Comparison of ENCODE assay signal across 22 cellular contexts in genomic region chr14:74586681-74587362, GRCh38. TPM values are rescaled to one million over a fixed set of nuclear protein-coding genes. Genes with fewer than 3 reads are reported as not detected.
A peak's percentile ranks its signal among the peaks of the same experiment; 100 is the strongest.
DNase-seq lines count a peak whose midpoint lies in the region; TF ChIP-seq lines count a peak whose summit lies in the region.
"Had no signal": no experiment of that assay in that cellular context is flagged by ENCODE, and none has a peak within 500 bp of the region (broad histone marks: within the 10 kb centered on the region; RNA-seq: fewer than 3 reads in every experiment).

No MANE protein-coding gene starts in this region.

- H3K4me3 ChIP-seq in mammary epithelial cell (replicated peaks in 1 of 3; ENCODE audit: insufficient read depth in 1 of 3, low read depth in 2 of 3, low read length in 3 of 3) (no peak overlapping the region), WERI-Rb-1 (ENCODE audit: low read depth, low read length) (no peak overlapping the region)
- H3K4me3 ChIP-seq: A549, GM23248, MG63, SK-N-MC had no signal

- H3K79me2 ChIP-seq in mammary epithelial cell (ENCODE audit: insufficient read depth, low read length) = peaks cover 81% of the 10 kb centered on the region

- dilution Hi-C loops in mammary epithelial cell (cut with HindIII; ENCODE audit: low sequenced_read_pairs) = no loop called here

- H4K20me1 ChIP-seq in mammary epithelial cell (ENCODE audit: insufficient read depth, low read length) = no peaks in the 10 kb centered on the region

- POLR2A ChIA-PET in MCF 10A (lab: Yijun Ruan, JAX) = interaction anchor here (0.8 to 1.5 kb wide), 2 partner anchors 14 to 20 kb away, joined by 3 to 6 read pairs; no protein-coding TSS in a partner anchor

- no TSS peak for BruUV-seq in MCF 10A (replicated peaks; lab: Mats Ljungman, UMichigan)
- BruUV-seq in mammary epithelial cell (replicated peaks; lab: Mats Ljungman, UMichigan) = no TSS peak

- DNase-seq in MCF 10A (ENCODE audit: unreplicated experiment) (no peak), mammary epithelial cell (no peak), WERI-Rb-1 (peak; percentile 61), left kidney (ENCODE audit: low read depth, low spot score) (peak; percentile 29), NCI-H1092 (lab: John Stamatoyannopoulos, UW) (no peak), NCI-H1048 (lab: John Stamatoyannopoulos, UW) (no peak)
- no peak for DNase-seq in activated CD4-positive, alpha-beta T cell treated with anti-CD3 and anti-CD28 coated beads for 48 hours
- no peak for DNase-seq in activated naive CD4-positive, alpha-beta T cell treated with anti-CD3 and anti-CD28 coated beads, Interleukin-2, amount 50 U/mL, for 16 hours
- DNase-seq: Caco-2; DMS79; GM23248; KG1; MG63; NCI-H2029 treated with DMSO at 0.1 percent for 48 hours; NCI-H2227 treated with DMSO at 0.1 percent for 48 hours; NCI-H526 treated with DMSO at 0.1 percent for 48 hours; NK-92 treated with Interleukin-12 subunit alpha and Interleukin-12 subunit beta, amount 100 ng/mL, for 24 hours; OCI-M1 had no signal

- no peak overlapping the region for H2AFZ ChIP-seq in mammary epithelial cell (ENCODE audit: low read depth, low read length)
- H2AFZ ChIP-seq: GM23248 had no signal

- H3K27ac ChIP-seq in mammary epithelial cell (ENCODE audit: insufficient read depth, low read depth, low read length) = no peak overlapping the region
- peak overlapping the region; percentile 66 for H3K27ac ChIP-seq in WERI-Rb-1
- H3K27ac ChIP-seq: GM23248, HL-60, SK-N-MC had no signal

- no peak for TF ChIP-seq CTCF in MCF 10A (IDR thresholded peaks at IDR 0.05; ENCODE audit: unreplicated experiment)
- TF ChIP-seq CTCF in mammary epithelial cell (conservative IDR thresholded peaks at IDR 0.05 in 1 of 2, IDR thresholded peaks at IDR 0.05 in 1 of 2; ENCODE audit: extremely low read depth in 1 of 2, insufficient read depth in 1 of 2, low read depth in 1 of 2, low read length in 2 of 2) = no peak
- no peak for TF ChIP-seq CTCF in WERI-Rb-1 (IDR thresholded peaks at IDR 0.05; ENCODE audit: low read depth, low read length)

- H3K27me3 ChIP-seq in mammary epithelial cell (ENCODE audit: insufficient read depth, low read length) (no peaks in the 10 kb centered on the region), WERI-Rb-1 (ENCODE audit: insufficient read depth, low read depth, severe bottlenecking) (no peaks in the 10 kb centered on the region)
- H3K27me3 ChIP-seq: MG63 had no signal

- no peaks in the 10 kb centered on the region for H3K9me3 Mint-ChIP-seq in MCF 10A (ENCODE audit: unreplicated experiment)
- H3K9me3 Mint-ChIP-seq: CD14-positive monocyte had no signal

- peaks cover 31% of the 10 kb centered on the region for H3K4me1 Mint-ChIP-seq in MCF 10A (ENCODE audit: insufficient read depth, unreplicated experiment)

- H3K36me3 ChIP-seq in mammary epithelial cell (ENCODE audit: insufficient read depth, low read length) (peaks cover 3% of the 10 kb centered on the region), WERI-Rb-1 (no peaks in the 10 kb centered on the region)
- H3K36me3 ChIP-seq: MG63 had no signal

- H3K27ac Mint-ChIP-seq in MCF 10A (ENCODE audit: low read depth, unreplicated experiment) = peak overlapping the region; percentile 65

- H3K27me3 Mint-ChIP-seq in MCF 10A (ENCODE audit: insufficient read depth, unreplicated experiment) = no peaks in the 10 kb centered on the region

- in situ Hi-C loops in mammary epithelial cell (cut with MboI; ENCODE audit: low sequenced_read_pairs in 2 of 2) = no loop called here

- no peak overlapping the region for H3K9ac ChIP-seq in mammary epithelial cell (ENCODE audit: insufficient read depth, low read length)
- H3K9ac ChIP-seq: GM23248 had no signal

- no peaks in the 10 kb centered on the region for H3K36me3 Mint-ChIP-seq in MCF 10A (ENCODE audit: insufficient read depth, unreplicated experiment)
- H3K36me3 Mint-ChIP-seq: CD14-positive monocyte had no signal

- H3K4me2 ChIP-seq in mammary epithelial cell (ENCODE audit: insufficient read depth, low read depth, low read length) = no peak overlapping the region
- H3K4me2 ChIP-seq: A549 had no signal

- CTCF ChIA-PET in MCF 10A (lab: Yijun Ruan, JAX) (interaction anchor here (0.8 to 1.3 kb wide), 2 partner anchors 13 to 73 kb away, joined by 3 to 5 read pairs; no protein-coding TSS in a partner anchor), mammary epithelial cell (lab: Charles Lee; ENCODE audit: low non-redundant PET) (no interaction called here)

- H3K9me3 ChIP-seq in mammary epithelial cell (replicated peaks; ENCODE audit: insufficient read depth, low read length) = no peaks in the 10 kb centered on the region
- H3K9me3 ChIP-seq in WERI-Rb-1 (ENCODE audit: severe bottlenecking) = no peaks in the 10 kb centered on the region
- H3K9me3 ChIP-seq: A549, Caco-2, MG63 had no signal

- 99% methylated on average over 11 of the region's 18 CpGs for WGBS in mammary epithelial cell (ENCODE audit: low coverage, missing lambda C conversion rate)

- peaks cover 59% of the 10 kb centered on the region for H3K4me1 ChIP-seq in mammary epithelial cell (ENCODE audit: insufficient read depth, low read length)
- H3K4me1 ChIP-seq: Caco-2 had no signal

- intact Hi-C loops in MCF 10A (cut with micrococcal nuclease) (no loop called here), mammary epithelial cell (cut with micrococcal nuclease) (no loop called here)

- H3K4me3 Mint-ChIP-seq in MCF 10A (ENCODE audit: unreplicated experiment) = no peak overlapping the region
- H3K4me3 Mint-ChIP-seq: CD14-positive monocyte had no signal

RNA-seq across cellular contexts. Expression of gene LTBP2, which starts 25.2 kb away (rescaled TPM):
- total RNA-seq in MCF 10A (2022) (9.1 and 16.8 TPM in 2 replicates), mammary epithelial cell (100 to 1,000 TPM; 104 to 322 TPM)
- 56.3 TPM for polyA plus RNA-seq in mammary epithelial cell
- polyA minus RNA-seq in mammary epithelial cell = 131 TPM

Comparison
In these comparisons a context has a peak if more than half of its experiments do, and no peak if none do; other contexts are left out.
1. DNase-seq: peak in WERI-Rb-1 (single experiment) and left kidney (single experiment); none in MCF 10A (single experiment), mammary epithelial cell (single experiment), activated CD4-positive, alpha-beta T cell treated with anti-CD3 and anti-CD28 coated beads for 48 hours (single experiment), activated naive CD4-positive, alpha-beta T cell treated with anti-CD3 and anti-CD28 coated beads, Interleukin-2, amount 50 U/mL, for 16 hours (single experiment), NCI-H1092 (single experiment) and NCI-H1048 (single experiment).